In genomic region chr20:63693975-63694595, GRCh38 we compare ENCODE assay signal across 19 cellular contexts. TPM values are rescaled to one million over a fixed set of nuclear protein-coding genes. Genes with fewer than 3 reads are reported as not detected.
DNase-seq lines count a peak whose midpoint lies in the region; ATAC-seq and TF ChIP-seq lines count a peak whose summit lies in the region.
"Had no signal": no experiment of that assay in that cellular context is flagged by ENCODE, and none has a peak within 500 bp of the region (broad histone marks: within the 10 kb centered on the region; RNA-seq: fewer than 3 reads in every experiment).

No MANE protein-coding gene starts in this region.

- H3K9me3 Mint-ChIP-seq in CD14-positive monocyte: no peaks in the 10 kb centered on the region
- no peaks in the 10 kb centered on the region for H3K9me3 Mint-ChIP-seq in activated naive CD8-positive, alpha-beta T cell treated with anti-CD3 and anti-CD28 coated beads, Interleukin-2, amount 50 U/mL, for 24 hours
- peaks cover 0 to 5% (median 0%) of the 10 kb centered on the region in 11 donors for H3K9me3 Mint-ChIP-seq in naive thymus-derived CD4-positive, alpha-beta T cell

- intact Hi-C loops in CD14-positive monocyte (cut with micrococcal nuclease): no loop called here
- intact Hi-C loops in naive thymus-derived CD4-positive, alpha-beta T cell (cut with micrococcal nuclease): no loop called here

- no peaks in the 10 kb centered on the region; the same call in 1 of the 2 replicates for H3K27me3 ChIP-seq in H7 (ENCODE audit: control insufficient read depth, insufficient read depth, low read length)
- H3K27me3 ChIP-seq in naive thymus-derived CD4-positive, alpha-beta T cell (ENCODE audit: control insufficient read depth in 2 of 2, insufficient read depth in 2 of 2, low read length in 2 of 2): no peaks in the 10 kb centered on the region
- H3K27me3 ChIP-seq: BLaER1, gastrocnemius medialis, MG63 had no signal

- H3K36me3 Mint-ChIP-seq in CD14-positive monocyte: peaks cover 5 to 13% of the 10 kb centered on the region in 2 donors
- peaks cover 7% of the 10 kb centered on the region for H3K36me3 Mint-ChIP-seq in activated naive CD8-positive, alpha-beta T cell treated with anti-CD3 and anti-CD28 coated beads, Interleukin-2, amount 50 U/mL, for 24 hours (ENCODE audit: low read depth)
- H3K36me3 Mint-ChIP-seq in naive thymus-derived CD4-positive, alpha-beta T cell: peaks cover 0 to 10% (median 0%) of the 10 kb centered on the region in 5 donors

- H3K9me3 ChIP-seq in naive thymus-derived CD4-positive, alpha-beta T cell (ENCODE audit: control insufficient read depth in 2 of 3, low read length in 3 of 3): no peaks in the 10 kb centered on the region
- H3K9me3 ChIP-seq: BLaER1, gastrocnemius medialis, lower lobe of right lung, thoracic aorta had no signal

- no peak for ATAC-seq in activated naive CD8-positive, alpha-beta T cell treated with anti-CD3 and anti-CD28 coated beads, Interleukin-2, amount 50 U/mL, for 24 hours
- ATAC-seq in naive thymus-derived CD4-positive, alpha-beta T cell: no peak
- no peak for ATAC-seq in HG02610 (IDR thresholded peaks at IDR 0.05; ENCODE audit: unreplicated experiment)
- ATAC-seq: gastrocnemius medialis, GM23338, lower lobe of right lung had no signal

- H3K4me3 Mint-ChIP-seq in CD14-positive monocyte: no peak overlapping the region
- H3K4me3 Mint-ChIP-seq in activated naive CD8-positive, alpha-beta T cell treated with anti-CD3 and anti-CD28 coated beads, Interleukin-2, amount 50 U/mL, for 24 hours: peak overlapping the region; percentile 52
- H3K4me3 Mint-ChIP-seq in naive thymus-derived CD4-positive, alpha-beta T cell: peak overlapping the region in 2 of 10 donors; percentile 44 to 55
- H3K4me3 Mint-ChIP-seq: GM23338, nephron progenitor cell had no signal

- H3K4me3 ChIP-seq in H7 (ENCODE audit: insufficient read depth, low read depth, low read length): no peak overlapping the region
- no peak overlapping the region for H3K4me3 ChIP-seq in naive thymus-derived CD4-positive, alpha-beta T cell (ENCODE audit: low read length)
- H3K4me3 ChIP-seq: BLaER1, gastrocnemius medialis, GM23338, lower lobe of right lung, MG63, thoracic aorta had no signal

- peaks cover 2 to 21% (median 3%) of the 10 kb centered on the region in 3 donors for H3K27me3 Mint-ChIP-seq in CD14-positive monocyte (ENCODE audit: low read depth in 3 of 3)
- H3K27me3 Mint-ChIP-seq in activated naive CD8-positive, alpha-beta T cell treated with anti-CD3 and anti-CD28 coated beads, Interleukin-2, amount 50 U/mL, for 24 hours: peaks cover 3% of the 10 kb centered on the region
- peaks cover 0 to 2% (median 0%) of the 10 kb centered on the region in 5 donors for H3K27me3 Mint-ChIP-seq in naive thymus-derived CD4-positive, alpha-beta T cell

- POLR2A ChIA-PET in naive thymus-derived CD4-positive, alpha-beta T cell (lab: Charles Lee): interaction anchor here (0.5 to 1.5 kb wide), 2 partner anchors 14 to 289 kb away, joined by 3 read pairs; partner anchors contain the start of genes ARFRP1 and ZGPAT

- peaks cover 12 to 20% of the 10 kb centered on the region in 2 donors for H3K4me1 ChIP-seq in naive thymus-derived CD4-positive, alpha-beta T cell (ENCODE audit: control insufficient read depth in 2 of 2, insufficient read depth in 2 of 2, low read length in 2 of 2)

- CTCF ChIA-PET in naive thymus-derived CD4-positive, alpha-beta T cell (lab: Charles Lee): no interaction called here

- H3K27ac ChIP-seq in naive thymus-derived CD4-positive, alpha-beta T cell (ENCODE audit: low read depth, low read length): no peak overlapping the region
- H3K27ac ChIP-seq: epithelial cell of prostate, gastrocnemius medialis, lower lobe of right lung, thoracic aorta had no signal

- H3K36me3 ChIP-seq in H7 (replicated peaks; ENCODE audit: control insufficient read depth, insufficient read depth, low read length): peaks cover 1% of the 10 kb centered on the region; the same call in 1 of the 2 replicates
- H3K36me3 ChIP-seq in naive thymus-derived CD4-positive, alpha-beta T cell (ENCODE audit: control insufficient read depth in 2 of 3, insufficient read depth in 3 of 3, low read length in 3 of 3): peaks cover 0 to 15% (median 0%) of the 10 kb centered on the region in 3 experiments

- DNase-seq in CD14-positive monocyte (ENCODE audit: low spot score) (peak; percentile 33), H7 (peak; percentile 60), NCI-H2107 treated with DMSO at 0.1 percent for 48 hours (lab: John Stamatoyannopoulos, UW; ENCODE audit: unreplicated experiment) (no peak), midbrain (lab: John Stamatoyannopoulos, UW) (no peak)
- no peak for DNase-seq in activated naive CD8-positive, alpha-beta T cell treated with anti-CD3 and anti-CD28 coated beads, Interleukin-2, amount 50 U/mL, for 24 hours
- DNase-seq in naive thymus-derived CD4-positive, alpha-beta T cell: peak in 1 of 9 donors; percentile 7
- DNase-seq: DND-41; lower lobe of right lung; MG63; NCI-H2029; NCI-H524; nephron progenitor cell; stimulated activated CD4-positive, alpha-beta T cell treated with anti-CD3 and anti-CD28 coated beads, Interleukin-2, amount 100 ng/mL, for 24 hours had no signal

- H3K27ac Mint-ChIP-seq in CD14-positive monocyte: peak overlapping the region in 1 of 7 donors; percentile 5
- peak overlapping the region; percentile 87 for H3K27ac Mint-ChIP-seq in activated naive CD8-positive, alpha-beta T cell treated with anti-CD3 and anti-CD28 coated beads, Interleukin-2, amount 50 U/mL, for 24 hours
- peak overlapping the region in 6 of 9 donors; percentile 21 to 86 (median 69) for H3K27ac Mint-ChIP-seq in naive thymus-derived CD4-positive, alpha-beta T cell
- H3K27ac Mint-ChIP-seq: GM23338, nephron progenitor cell had no signal

- peaks cover 16% of the 10 kb centered on the region for H3K4me1 Mint-ChIP-seq in CD14-positive monocyte
- H3K4me1 Mint-ChIP-seq in activated naive CD8-positive, alpha-beta T cell treated with anti-CD3 and anti-CD28 coated beads, Interleukin-2, amount 50 U/mL, for 24 hours: peaks cover 27% of the 10 kb centered on the region
- peaks cover 5 to 18% (median 6%) of the 10 kb centered on the region in 7 donors for H3K4me1 Mint-ChIP-seq in naive thymus-derived CD4-positive, alpha-beta T cell

- no peak for TF ChIP-seq CTCF in CD14-positive monocyte (IDR thresholded peaks at IDR 0.05)

RNA-seq across cellular contexts. Expression of gene TNFRSF6B, which starts 2.4 kb away (rescaled TPM):
- not detected for polyA plus RNA-seq in CD14-positive monocyte
- not detected in 2 replicates for total RNA-seq in H7 (2014; rRNA removed; shearing (Covaris generic))
- total RNA-seq in naive thymus-derived CD4-positive, alpha-beta T cell: under 1 TPM in 1 of 5 experiments, not detected in 4; 0.74 TPM
- polyA plus RNA-seq in naive thymus-derived CD4-positive, alpha-beta T cell: under 1 TPM in 1 of 2 donors, not detected in 1; 0.22 TPM
- polyA plus RNA-seq: GM23338 had no signal

RNA-seq across cellular contexts. Expression of gene ARFRP1, which starts 13.7 kb away (rescaled TPM):
- 10 to 100 TPM; 18.2 to 20.7 TPM for polyA plus RNA-seq in CD14-positive monocyte
- total RNA-seq in H7 (2014; rRNA removed; shearing (Covaris generic)): 24.2 and 26.2 TPM in 2 replicates
- 10 to 100 TPM; 55.4 to 92.1 (median 66.2) TPM for total RNA-seq in naive thymus-derived CD4-positive, alpha-beta T cell
- polyA plus RNA-seq in naive thymus-derived CD4-positive, alpha-beta T cell: 100 to 1,000 TPM in 1 of 2 donors, 10 to 100 TPM in 1; 89.1 to 108 TPM

RNA-seq across cellular contexts. Expression of gene ZGPAT, which starts 13.8 kb away (rescaled TPM):
- polyA plus RNA-seq in CD14-positive monocyte: 10 to 100 TPM; 24.2 to 28.3 TPM
- total RNA-seq in H7 (2014; rRNA removed; shearing (Covaris generic)): 32.6 and 52.0 TPM in 2 replicates
- total RNA-seq in naive thymus-derived CD4-positive, alpha-beta T cell: 10 to 100 TPM; 42.9 to 49.9 (median 45.4) TPM
- polyA plus RNA-seq in naive thymus-derived CD4-positive, alpha-beta T cell: 10 to 100 TPM; 47.5 to 82.1 TPM

RNA-seq across cellular contexts. Expression of gene RTEL1, which starts 36.0 kb away (rescaled TPM):
- polyA plus RNA-seq in CD14-positive monocyte: 1 to 10 TPM; 1.0 to 4.8 TPM
- total RNA-seq in H7 (2014; rRNA removed; shearing (Covaris generic)): 15.1 and 22.4 TPM in 2 replicates
- total RNA-seq in naive thymus-derived CD4-positive, alpha-beta T cell: 10 to 100 TPM; 28.4 to 47.2 (median 32.4) TPM
- polyA plus RNA-seq in naive thymus-derived CD4-positive, alpha-beta T cell: 1 to 10 TPM; 1.9 to 8.6 TPM

RNA-seq across cellular contexts. Expression of gene STMN3, which starts 40.9 kb away (rescaled TPM):
- under 1 TPM; 0.10 to 0.15 TPM for polyA plus RNA-seq in CD14-positive monocyte
- total RNA-seq in H7 (2014; rRNA removed; shearing (Covaris generic)): 24.9 and 32.7 TPM in 2 replicates
- 100 to 1,000 TPM in 2 of 5 experiments, 10 to 100 TPM in 3; 34.2 to 122 (median 70.3) TPM for total RNA-seq in naive thymus-derived CD4-positive, alpha-beta T cell
- 10 to 100 TPM; 33.5 to 37.0 TPM for polyA plus RNA-seq in naive thymus-derived CD4-positive, alpha-beta T cell

Comparison
In these comparisons a context has a peak if more than half of its experiments do, and no peak if none do; other contexts are left out.
1. DNase-seq: peak in CD14-positive monocyte (single experiment) and H7 (single experiment); none in activated naive CD8-positive, alpha-beta T cell treated with anti-CD3 and anti-CD28 coated beads, Interleukin-2, amount 50 U/mL, for 24 hours (single experiment), NCI-H2107 treated with DMSO at 0.1 percent for 48 hours (single experiment) and midbrain (single experiment).